In the genomic region with DNA sequence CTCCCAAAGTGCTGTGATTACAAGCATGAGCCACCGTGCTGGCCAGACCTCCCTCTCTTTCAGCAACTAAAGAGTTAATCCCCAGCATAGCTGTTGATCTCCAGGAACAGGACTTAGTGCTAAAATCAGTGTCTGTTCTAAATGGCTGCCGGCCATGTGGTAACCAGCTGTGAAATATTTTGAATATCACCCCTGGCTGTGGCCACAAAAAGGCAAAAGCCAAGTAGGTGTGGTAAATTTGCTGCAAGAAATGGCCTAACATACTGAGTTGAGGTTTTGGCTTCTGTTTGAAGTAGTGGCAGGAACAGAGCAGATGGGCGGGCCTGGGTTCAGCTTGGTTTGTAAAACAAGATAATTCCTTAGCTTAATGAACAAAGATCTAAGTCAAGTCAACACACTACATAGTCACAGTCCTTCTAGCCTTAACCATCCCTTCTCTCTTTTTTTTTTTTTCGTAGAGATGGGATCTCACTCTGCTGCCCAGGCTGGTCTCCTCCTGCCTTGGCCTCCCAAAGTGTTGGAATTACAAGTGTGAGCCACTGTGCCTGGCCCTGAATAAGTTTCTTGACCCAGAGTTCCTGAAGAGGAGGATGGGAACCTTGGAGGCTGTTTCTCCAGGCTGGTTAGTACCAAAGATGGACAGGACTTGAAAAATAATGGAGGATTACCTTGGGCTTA, we compare ENCODE assay signal across 8 cellular contexts. TPM values are rescaled to one million over a fixed set of nuclear protein-coding genes. Genes with fewer than 3 reads are reported as not detected.
DNase-seq lines count a peak whose midpoint lies in the region; ATAC-seq and TF ChIP-seq lines count a peak whose summit lies in the region.

No MANE protein-coding gene starts in this region.

- TF ChIP-seq CTCF in foreskin fibroblast (IDR thresholded peaks at IDR 0.05; ENCODE audit: low read depth, low read length), result no peak

- no peaks in the 10 kb centered on the region for H3K36me3 Mint-ChIP-seq in activated CD4-positive, alpha-beta memory T cell treated with anti-CD3 and anti-CD28 coated beads for 36 hours
- no peaks in the 10 kb centered on the region for H3K36me3 Mint-ChIP-seq in stimulated activated naive B cell treated with anti-CD40 and anti-IgM and Interleukin-4, amounts not matched to agents 10 μg/mL and 1 μg/mL and 100 μg/mL, for 72 hours

- intact Hi-C loops in activated CD4-positive, alpha-beta memory T cell treated with anti-CD3 and anti-CD28 coated beads for 36 hours (cut with micrococcal nuclease), result no loop called here

- DNase-seq in Caki2 (ENCODE audit: low read depth) (peak; percentile 59), foreskin fibroblast (peak; percentile 88 to 96), SKM-1 treated with dmso at 0.1 percent for 144 hours (lab: John Stamatoyannopoulos, UW; ENCODE audit: unreplicated experiment) (no peak)
- DNase-seq in activated CD4-positive, alpha-beta memory T cell treated with anti-CD3 and anti-CD28 coated beads for 36 hours, result peak; percentile 38
- no peak for DNase-seq in stimulated activated naive B cell treated with anti-CD40 and anti-IgM and Interleukin-4, amounts not matched to agents 10 μg/mL and 1 μg/mL and 100 μg/mL, for 72 hours

- in situ Hi-C loops in Caki2 (cut with HindIII; ENCODE audit: low pct_unique_long_range_greater_than_20kb, low sequenced_read_pairs), result no loop called here

- H3K27me3 Mint-ChIP-seq in activated CD4-positive, alpha-beta memory T cell treated with anti-CD3 and anti-CD28 coated beads for 36 hours, result no peaks in the 10 kb centered on the region
- peaks cover 8 to 23% of the 10 kb centered on the region in 2 donors for H3K27me3 Mint-ChIP-seq in stimulated activated naive B cell treated with anti-CD40 and anti-IgM and Interleukin-4, amounts not matched to agents 10 μg/mL and 1 μg/mL and 100 μg/mL, for 72 hours

- POLR2A ChIA-PET in activated CD4-positive, alpha-beta memory T cell treated with anti-CD3 and anti-CD28 coated beads for 36 hours (lab: Charles Lee), result no interaction called here

- CTCF ChIA-PET in activated CD4-positive, alpha-beta memory T cell treated with anti-CD3 and anti-CD28 coated beads for 36 hours (lab: Charles Lee), result interaction anchor here (1.0 to 1.9 kb wide), 4 partner anchors 11 to 65 kb away, joined by 4 to 9 read pairs (median 6); no protein-coding TSS in a partner anchor

- no peak overlapping the region for H3K4me3 ChIP-seq in foreskin fibroblast (ENCODE audit: low read depth in 1 of 2, low read length in 2 of 2)

- H3K4me1 Mint-ChIP-seq in activated CD4-positive, alpha-beta memory T cell treated with anti-CD3 and anti-CD28 coated beads for 36 hours (ENCODE audit: low read depth), result peaks cover 21% of the 10 kb centered on the region
- peaks cover 1 to 4% of the 10 kb centered on the region in 2 donors for H3K4me1 Mint-ChIP-seq in stimulated activated naive B cell treated with anti-CD40 and anti-IgM and Interleukin-4, amounts not matched to agents 10 μg/mL and 1 μg/mL and 100 μg/mL, for 72 hours

- H3K27ac Mint-ChIP-seq in activated CD4-positive, alpha-beta memory T cell treated with anti-CD3 and anti-CD28 coated beads for 36 hours, result peak overlapping the region; percentile 21
- H3K27ac Mint-ChIP-seq in stimulated activated naive B cell treated with anti-CD40 and anti-IgM and Interleukin-4, amounts not matched to agents 10 μg/mL and 1 μg/mL and 100 μg/mL, for 72 hours, result no peak overlapping the region

- no peaks in the 10 kb centered on the region for H3K9me3 Mint-ChIP-seq in activated CD4-positive, alpha-beta memory T cell treated with anti-CD3 and anti-CD28 coated beads for 36 hours
- H3K9me3 Mint-ChIP-seq in stimulated activated naive B cell treated with anti-CD40 and anti-IgM and Interleukin-4, amounts not matched to agents 10 μg/mL and 1 μg/mL and 100 μg/mL, for 72 hours, result no peaks in the 10 kb centered on the region

- ATAC-seq in HG03521 (IDR thresholded peaks at IDR 0.05; ENCODE audit: unreplicated experiment) (peak; percentile 72), GM19467 (IDR thresholded peaks at IDR 0.05; ENCODE audit: unreplicated experiment) (no peak), GM21367 (IDR thresholded peaks at IDR 0.05; ENCODE audit: unreplicated experiment) (no peak)
- ATAC-seq in stimulated activated naive B cell treated with anti-CD40 and anti-IgM and Interleukin-4, amounts not matched to agents 10 μg/mL and 1 μg/mL and 100 μg/mL, for 72 hours (replicated peaks), result peak; percentile 18 to 38

- H3K4me3 Mint-ChIP-seq in activated CD4-positive, alpha-beta memory T cell treated with anti-CD3 and anti-CD28 coated beads for 36 hours, result no peak overlapping the region
- H3K4me3 Mint-ChIP-seq in stimulated activated naive B cell treated with anti-CD40 and anti-IgM and Interleukin-4, amounts not matched to agents 10 μg/mL and 1 μg/mL and 100 μg/mL, for 72 hours, result no peak overlapping the region

RNA-seq across cellular contexts. Expression of gene AGFG2, which starts 22.7 kb away (rescaled TPM):
- total RNA-seq in Caki2 (2014; rRNA removed; shearing (Covaris generic); ENCODE audit: low replicate concordance), result 20.0 and 42.3 TPM in 2 replicates
- total RNA-seq in activated CD4-positive, alpha-beta memory T cell treated with anti-CD3 and anti-CD28 coated beads for 36 hours, result 10 to 100 TPM; 60.9 to 62.5 TPM

RNA-seq across cellular contexts. Expression of gene NYAP1, which starts 32.5 kb away (rescaled TPM):
- 0.87 and 3.6 TPM in 2 replicates for total RNA-seq in Caki2 (2014; rRNA removed; shearing (Covaris generic); ENCODE audit: low replicate concordance)
- under 1 TPM; 0.17 to 0.24 TPM for total RNA-seq in activated CD4-positive, alpha-beta memory T cell treated with anti-CD3 and anti-CD28 coated beads for 36 hours

RNA-seq across cellular contexts. Expression of gene TSC22D4, which starts 37.3 kb away (rescaled TPM):
- total RNA-seq in Caki2 (2014; rRNA removed; shearing (Covaris generic); ENCODE audit: low replicate concordance), result 39.5 and 46.5 TPM in 2 replicates
- total RNA-seq in activated CD4-positive, alpha-beta memory T cell treated with anti-CD3 and anti-CD28 coated beads for 36 hours, result 10 to 100 TPM; 87.8 to 89.5 TPM

RNA-seq across cellular contexts. Expression of gene SPACDR, which starts 52.2 kb away (rescaled TPM):
- total RNA-seq in Caki2 (2014; rRNA removed; shearing (Covaris generic); ENCODE audit: low replicate concordance), result not detected in 2 replicates
- 1 to 10 TPM; 3.5 to 3.9 TPM for total RNA-seq in activated CD4-positive, alpha-beta memory T cell treated with anti-CD3 and anti-CD28 coated beads for 36 hours

RNA-seq across cellular contexts. Expression of gene SAP25, which starts 57.4 kb away (rescaled TPM):
- not detected in 2 replicates for total RNA-seq in Caki2 (2014; rRNA removed; shearing (Covaris generic); ENCODE audit: low replicate concordance)
- 10 to 100 TPM in 1 of 2 experiments, 1 to 10 TPM in 1; 9.9 to 11.4 TPM for total RNA-seq in activated CD4-positive, alpha-beta memory T cell treated with anti-CD3 and anti-CD28 coated beads for 36 hours

Comparison
In these comparisons a context has a peak if more than half of its experiments do, and no peak if none do; other contexts are left out.
1. DNase-seq: peak in Caki2 (single experiment), activated CD4-positive, alpha-beta memory T cell treated with anti-CD3 and anti-CD28 coated beads for 36 hours (single experiment) and foreskin fibroblast (2 of 2); none in stimulated activated naive B cell treated with anti-CD40 and anti-IgM and Interleukin-4, amounts not matched to agents 10 μg/mL and 1 μg/mL and 100 μg/mL, for 72 hours (single experiment) and SKM-1 treated with dmso at 0.1 percent for 144 hours (single experiment).
2. ATAC-seq: peak in HG03521 (single experiment) and stimulated activated naive B cell treated with anti-CD40 and anti-IgM and Interleukin-4, amounts not matched to agents 10 μg/mL and 1 μg/mL and 100 μg/mL, for 72 hours (2 of 2); none in GM19467 (single experiment) and GM21367 (single experiment).